ENCODE assay signal across 26 cellular contexts in genomic region chr11:38339835-38340440, GRCh38.
"Had no signal": no experiment of that assay in that cellular context is flagged by ENCODE, and none has a peak within 500 bp of the region (broad histone marks: within the 10 kb centered on the region; RNA-seq: fewer than 3 reads in every experiment).

No MANE protein-coding gene starts in this region.

- H3K27me3 ChIP-seq: colonic mucosa, esophagus squamous epithelium, gastrocnemius medialis, heart right ventricle, left lung had no signal

- H3K4me3 ChIP-seq: colonic mucosa, esophagus squamous epithelium, gastrocnemius medialis, heart right ventricle, left lung, lower lobe of right lung had no signal

- ATAC-seq: effector memory CD8-positive, alpha-beta T cell; esophagus mucosa; gastrocnemius medialis; heart right ventricle; left cardiac atrium; left lung; left ventricle myocardium superior; lower lobe of right lung; naive thymus-derived CD4-positive, alpha-beta T cell had no signal

- H3K4me1 ChIP-seq: colonic mucosa, esophagus squamous epithelium, gastrocnemius medialis, heart right ventricle, left lung, lower lobe of right lung had no signal

- H3K27ac ChIP-seq: colonic mucosa, epithelial cell of prostate, esophagus squamous epithelium, gastrocnemius medialis, heart right ventricle, left lung, lower lobe of right lung had no signal

- H3K36me3 ChIP-seq: colonic mucosa, esophagus squamous epithelium, gastrocnemius medialis, heart right ventricle, left lung, lower lobe of right lung had no signal

- H3K9me3 ChIP-seq: colonic mucosa, gastrocnemius medialis had no signal

- DNase-seq: colonic mucosa; cortex of kidney; effector CD8-positive, alpha-beta T cell; effector memory CD8-positive, alpha-beta T cell; endodermal cell; erythroblast; esophagus squamous epithelium; foreskin fibroblast; foreskin melanocyte; gastrocnemius medialis; glutamatergic neuron; head of caudate nucleus; heart right ventricle; hippocampal formation; left cardiac atrium; left lung; left ventricle myocardium superior; lower lobe of right lung; mesendoderm; midbrain; naive thymus-derived CD4-positive, alpha-beta T cell had no signal

- FAIRE-seq: endometrium, islet of Langerhans, keratinocyte had no signal
